ENCODE assay signal across 8 cellular contexts in genomic region chr1:225998560-225999226, GRCh38. TPM values are rescaled to one million over a fixed set of nuclear protein-coding genes. Genes with fewer than 3 reads are reported as not detected.
DNase-seq lines count a peak whose midpoint lies in the region; ATAC-seq lines count a peak whose summit lies in the region.

No MANE protein-coding gene starts in this region.

- 1% methylated on average over 19 of the region's 19 CpGs for WGBS in urinary bladder

- no peaks in the 10 kb centered on the region for H3K9me3 Mint-ChIP-seq in memory B cell

- no peaks in the 10 kb centered on the region for H3K4me1 ChIP-seq in urinary bladder (ENCODE audit: insufficient read depth)

- H3K4me3 ChIP-seq in urinary bladder (ENCODE audit: low read depth, low read length): peak overlapping the region; percentile 49

- ATAC-seq in GM19463 (IDR thresholded peaks at IDR 0.05; ENCODE audit: unreplicated experiment) (peak; percentile 2), memory B cell (ENCODE audit: low read depth) (peak; percentile 2)

- H3K27me3 Mint-ChIP-seq in memory B cell: no peaks in the 10 kb centered on the region

- H3K27ac Mint-ChIP-seq in memory B cell: peak overlapping the region; percentile 100

- peak overlapping the region; percentile 68 for H3K27ac ChIP-seq in urinary bladder (ENCODE audit: low read depth)

- H3K36me3 Mint-ChIP-seq in memory B cell: peaks cover 13% of the 10 kb centered on the region

- peak; percentile 38 for DNase-seq in AG08395 (ENCODE audit: low spot score)
- DNase-seq in NAMALWA (ENCODE audit: low spot score): peak; percentile 54
- peak; percentile 19 for DNase-seq in cerebellum (ENCODE audit: low spot score)
- DNase-seq in memory B cell (ENCODE audit: low spot score in 2 of 2): no peak
- no peak for DNase-seq in NCI-H524 (lab: John Stamatoyannopoulos, UW)
- no peak for DNase-seq in NCI-H1694 (lab: John Stamatoyannopoulos, UW)

- no peaks in the 10 kb centered on the region for H3K36me3 ChIP-seq in urinary bladder (ENCODE audit: insufficient read depth)

- peaks cover 38% of the 10 kb centered on the region for H3K4me1 Mint-ChIP-seq in memory B cell

- H3K4me3 Mint-ChIP-seq in memory B cell: peak overlapping the region; percentile 100

RNA-seq across cellular contexts. Expression of gene SDE2, which starts 0.5 kb away (rescaled TPM):
- 21.3 TPM for total RNA-seq in cerebellum
- total RNA-seq in urinary bladder: 30.1 TPM
- polyA plus RNA-seq in urinary bladder: 14.2 TPM

RNA-seq across cellular contexts. Expression of gene LEFTY2, which starts 57.7 kb away (rescaled TPM):
- total RNA-seq in cerebellum (0.09 TPM), urinary bladder (3.9 TPM)
- 0.34 TPM for polyA plus RNA-seq in urinary bladder

Comparison
In these comparisons a context has a peak if more than half of its experiments do, and no peak if none do; other contexts are left out.
1. DNase-seq: peak in AG08395 (single experiment), NAMALWA (single experiment) and cerebellum (single experiment); none in memory B cell (0 of 2), NCI-H524 (0 of 2) and NCI-H1694 (single experiment).